15 cellular contexts compared by ENCODE assay signal in the genomic region with DNA sequence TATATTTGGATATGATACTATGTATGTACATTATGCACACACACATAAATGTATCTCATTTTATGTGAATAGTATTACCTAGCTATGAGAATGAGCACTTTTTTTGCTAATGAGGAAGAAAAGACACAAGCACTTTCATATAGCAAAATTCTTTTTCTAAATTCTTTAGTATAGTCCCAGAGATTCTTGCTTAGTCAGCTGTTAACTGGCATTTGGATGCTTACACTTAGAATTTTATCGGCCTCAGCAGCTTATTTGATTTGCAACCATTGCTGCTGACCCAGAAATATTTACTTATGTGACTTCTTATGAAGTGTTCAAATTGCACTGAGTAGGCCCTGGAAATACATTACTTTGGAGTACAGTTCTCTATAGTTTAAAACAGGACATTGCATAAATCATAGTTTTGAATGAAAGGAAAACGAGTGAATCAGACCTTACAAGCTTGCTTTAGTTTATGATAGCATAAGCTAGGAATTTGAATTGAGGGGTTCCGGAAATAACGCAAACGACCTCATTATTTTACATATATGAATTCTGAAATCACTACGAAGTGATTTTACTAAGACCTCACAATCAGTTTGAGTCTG.
DNase-seq lines count a peak whose midpoint lies in the region; ATAC-seq and TF ChIP-seq lines count a peak whose summit lies in the region.
"Had no signal": no experiment of that assay in that cellular context is flagged by ENCODE, and none has a peak within 500 bp of the region (broad histone marks: within the 10 kb centered on the region; RNA-seq: fewer than 3 reads in every experiment).

No MANE protein-coding gene starts in this region.

- H3K9ac ChIP-seq in SK-N-SH = no peak overlapping the region

- POLR2A ChIA-PET in SK-N-SH (lab: Yijun Ruan, JAX) = no interaction called here

- H3K9me3 ChIP-seq in SK-N-SH = no peaks in the 10 kb centered on the region

- no peak overlapping the region for H3K4me3 ChIP-seq in SK-N-SH (ENCODE audit: low read depth in 2 of 2, low read length in 1 of 2)

- H3K27me3 ChIP-seq in SK-N-SH (ENCODE audit: insufficient read depth) = no peaks in the 10 kb centered on the region

- no peak for TF ChIP-seq RAD21 in SK-N-SH (IDR thresholded peaks at IDR 0.05; ENCODE audit: low read length)

- H3F3A ChIP-seq in SK-N-SH (replicated peaks; ENCODE audit: insufficient read depth) = no peaks in the 10 kb centered on the region

- H3K79me2 ChIP-seq in SK-N-SH (ENCODE audit: insufficient read depth) = no peaks in the 10 kb centered on the region

- TF ChIP-seq CTCF in SK-N-SH (IDR thresholded peaks at IDR 0.05) = no peak

- CTCF ChIA-PET in SK-N-SH (lab: Yijun Ruan, JAX) = no interaction called here

- H3K9me2 ChIP-seq in SK-N-SH = no peaks in the 10 kb centered on the region

- no peaks in the 10 kb centered on the region for H3K36me3 ChIP-seq in SK-N-SH (replicated peaks in 1 of 2; ENCODE audit: control insufficient read depth in 1 of 2, insufficient read depth in 2 of 2, low read length in 1 of 2)

- no peak overlapping the region for H3K4me2 ChIP-seq in SK-N-SH

- 33% methylated on average over 6 of the region's 6 CpGs for WGBS in SK-N-SH (ENCODE audit: low lambda C conversion rate)

- TF ChIP-seq EP300 in SK-N-SH (IDR thresholded peaks at IDR 0.05; ENCODE audit: borderline replicate concordance in 1 of 2, low read depth in 1 of 2, low read length in 1 of 2) = no peak

- no peak overlapping the region for H3K27ac ChIP-seq in SK-N-SH (ENCODE audit: low read depth in 2 of 2, low read length in 1 of 2)

- 0 out of 2 replicates have a peak overlapping the region, but pooled peaks have one; percentile 40 for H2AFZ ChIP-seq in SK-N-SH (ENCODE audit: low read depth)

- H4K20me1 ChIP-seq in SK-N-SH (ENCODE audit: insufficient read depth) = no peaks in the 10 kb centered on the region

- ATAC-seq in GM18858 (IDR thresholded peaks at IDR 0.05; ENCODE audit: unreplicated experiment) = no peak
- no peak for ATAC-seq in GM19328 (IDR thresholded peaks at IDR 0.05; ENCODE audit: unreplicated experiment)
- no peak for ATAC-seq in GM21717 (IDR thresholded peaks at IDR 0.05; ENCODE audit: unreplicated experiment)

- DNase-seq in HPDE6-E6E7 (ENCODE audit: extremely low spot score) (peak; percentile 14), SK-N-SH (no peak), fibroblast of peridontal ligament (ENCODE audit: extremely low read depth) (peak; percentile 20)
- DNase-seq in stimulated activated CD4-positive, alpha-beta T cell treated with anti-CD3 and anti-CD28 coated beads, Interleukin-4, amount 100 ng/mL, for 1 hour = no peak
- DNase-seq: C1 segment of cervical spinal cord; DMS153; KBM-7; NCI-H146; NCI-H2081 treated with DMSO at 0.1 percent for 48 hours; NCI-H2227 treated with DMSO at 0.1 percent for 48 hours; NCI-H69; NK-92 treated with Interleukin-12 subunit alpha and Interleukin-12 subunit beta, amount 100 ng/mL, for 24 hours had no signal

- peaks cover 0 to 8% of the 10 kb centered on the region in 2 experiments; a peak in 1 of 4 replicates for H3K4me1 ChIP-seq in SK-N-SH (ENCODE audit: control insufficient read depth in 1 of 2, insufficient read depth in 2 of 2, low read depth in 1 of 2, low read length in 1 of 2)

TF ChIP-seq in SK-N-SH, 30 proteins besides CTCF, POLR2A, EP300 and RAD21:
- peak; percentile 35; the same call in 1 of the 2 replicates for TF ChIP-seq TCF12 (IDR thresholded peaks at IDR 0.05)
- peak; percentile 61 for TF ChIP-seq PBX3 (IDR thresholded peaks at IDR 0.05)
- peak; percentile 35; the same call in 1 of the 2 replicates for TF ChIP-seq FOSL2 (IDR thresholded peaks at IDR 0.05; ENCODE audit: borderline replicate concordance, low read depth)
- TF ChIP-seq JUND (IDR thresholded peaks at IDR 0.05) = peak; percentile 32; the same call in 1 of the 2 replicates
- TF ChIP-seq MEF2A (IDR thresholded peaks at IDR 0.05; ENCODE audit: borderline replicate concordance, low read depth) = 0 out of 2 replicates have a peak, but pooled peaks have one; percentile 19
- no peak for TF ChIP-seq MXI1 (IDR thresholded peaks at IDR 0.05; ENCODE audit: low read depth, low read length)
- TF ChIP-seq GABPA (IDR thresholded peaks at IDR 0.05; ENCODE audit: low read depth) = no peak
TF ChIP-seq in SK-N-SH: peak in this region for 5.

Comparison
In these comparisons a context has a peak if more than half of its experiments do, and no peak if none do; other contexts are left out.
1. DNase-seq: peak in HPDE6-E6E7 (single experiment) and fibroblast of peridontal ligament (single experiment); none in SK-N-SH (single experiment) and stimulated activated CD4-positive, alpha-beta T cell treated with anti-CD3 and anti-CD28 coated beads, Interleukin-4, amount 100 ng/mL, for 1 hour (single experiment).